ENCODE assay signal across 14 cellular contexts in the genomic region with DNA sequence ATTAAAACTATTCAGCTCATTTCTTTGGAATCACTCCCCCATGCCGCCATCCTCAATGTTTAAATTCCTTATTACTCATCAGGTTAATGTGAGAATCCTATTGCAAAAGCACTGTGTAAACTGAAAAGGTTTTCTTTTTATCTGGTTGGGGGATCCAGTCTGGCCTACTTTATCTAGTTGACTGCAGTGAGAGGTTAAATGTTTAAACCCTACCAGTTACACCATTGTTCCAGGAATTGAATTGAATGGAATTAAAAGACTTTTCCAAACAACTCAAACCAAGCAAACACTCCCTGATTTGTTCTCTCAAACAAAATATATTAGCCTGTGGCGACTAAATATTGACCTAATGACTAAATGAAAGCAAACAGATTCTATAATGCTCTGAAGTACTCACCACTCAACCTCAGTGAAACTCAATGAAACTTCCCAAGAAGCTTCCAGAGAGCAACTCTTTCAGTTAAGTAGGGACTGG.
DNase-seq lines count a peak whose midpoint lies in the region; TF ChIP-seq lines count a peak whose summit lies in the region.
"Had no signal": no experiment of that assay in that cellular context is flagged by ENCODE, and none has a peak within 500 bp of the region (broad histone marks: within the 10 kb centered on the region; RNA-seq: fewer than 3 reads in every experiment).

No MANE protein-coding gene starts in this region.

- H3K27me3 ChIP-seq in SJSA1 (replicated peaks), result no peaks in the 10 kb centered on the region
- H3K27me3 ChIP-seq: gastrocnemius medialis, thyroid gland had no signal

- peaks cover 3% of the 10 kb centered on the region for H3K36me3 Mint-ChIP-seq in type B pancreatic cell

- H3K9me3 ChIP-seq in SJSA1 (replicated peaks), result no peaks in the 10 kb centered on the region
- H3K9me3 ChIP-seq: gastrocnemius medialis, thyroid gland had no signal

- peak overlapping the region; percentile 57 for H3K27ac ChIP-seq in SJSA1
- H3K27ac ChIP-seq: gastrocnemius medialis, thyroid gland had no signal

- peak overlapping the region; percentile 67 for H3K27ac Mint-ChIP-seq in type B pancreatic cell

- peak overlapping the region; percentile 39 for H3K4me3 Mint-ChIP-seq in type B pancreatic cell

- H3K27me3 Mint-ChIP-seq in type B pancreatic cell, result peaks cover 6% of the 10 kb centered on the region

- DNase-seq in NCI-H1092 treated with DMSO at 0.1 percent for 48 hours (lab: John Stamatoyannopoulos, UW) (peak; percentile 5), NCI-H1092 (lab: John Stamatoyannopoulos, UW) (no peak), SJSA1 (ENCODE audit: low read depth in 1 of 2, low spot score in 2 of 2) (peak; percentile 60 to 93), foreskin fibroblast (peak; percentile 70 to 83), type B pancreatic cell (ENCODE audit: extremely low spot score, unreplicated experiment) (no peak), GM20000 (ENCODE audit: low spot score) (no peak), AG20443 (ENCODE audit: low spot score) (no peak)
- DNase-seq in stimulated activated naive CD4-positive, alpha-beta T cell treated with Interleukin-2 at 50 U/mL for 16 hours (lab: John Stamatoyannopoulos, UW), result no peak
- DNase-seq: 8988T; anterior cingulate cortex; gastrocnemius medialis; MV-4-11; stimulated activated CD4-positive, alpha-beta T cell treated with anti-CD3 and anti-CD28 coated beads, Interleukin-2, amount 100 ng/mL, for 24 hours; thyroid gland had no signal

- H3K36me3 ChIP-seq in SJSA1, result no peaks in the 10 kb centered on the region
- H3K36me3 ChIP-seq: gastrocnemius medialis, thyroid gland had no signal

- peaks cover 4% of the 10 kb centered on the region for H3K9me3 Mint-ChIP-seq in type B pancreatic cell

- peaks cover 29% of the 10 kb centered on the region for H3K4me1 Mint-ChIP-seq in type B pancreatic cell (ENCODE audit: unreplicated experiment)

- TF ChIP-seq CTCF in foreskin fibroblast (IDR thresholded peaks at IDR 0.05; ENCODE audit: low read depth, low read length), result no peak
- no peak for TF ChIP-seq CTCF in type B pancreatic cell (conservative IDR thresholded peaks at IDR 0.05)
- no peak for TF ChIP-seq CTCF in GM20000 (IDR thresholded peaks at IDR 0.05; ENCODE audit: extremely low read depth, missing control alignments)

- H3K4me3 ChIP-seq in SJSA1, result no peak overlapping the region
- H3K4me3 ChIP-seq in foreskin fibroblast (ENCODE audit: low read depth in 1 of 2, low read length in 2 of 2), result no peak overlapping the region
- H3K4me3 ChIP-seq: gastrocnemius medialis, thyroid gland had no signal

- H3K4me1 ChIP-seq in SJSA1 (replicated peaks), result peaks cover 77% of the 10 kb centered on the region
- H3K4me1 ChIP-seq: gastrocnemius medialis, thyroid gland had no signal

Comparison
In these comparisons a context has a peak if more than half of its experiments do, and no peak if none do; other contexts are left out.
1. DNase-seq: peak in NCI-H1092 treated with DMSO at 0.1 percent for 48 hours (single experiment), SJSA1 (2 of 2) and foreskin fibroblast (2 of 2); none in NCI-H1092 (single experiment), type B pancreatic cell (single experiment), stimulated activated naive CD4-positive, alpha-beta T cell treated with Interleukin-2 at 50 U/mL for 16 hours (single experiment), GM20000 (single experiment) and AG20443 (single experiment).